ENCODE assay signal across 16 cellular contexts in the genomic region with DNA sequence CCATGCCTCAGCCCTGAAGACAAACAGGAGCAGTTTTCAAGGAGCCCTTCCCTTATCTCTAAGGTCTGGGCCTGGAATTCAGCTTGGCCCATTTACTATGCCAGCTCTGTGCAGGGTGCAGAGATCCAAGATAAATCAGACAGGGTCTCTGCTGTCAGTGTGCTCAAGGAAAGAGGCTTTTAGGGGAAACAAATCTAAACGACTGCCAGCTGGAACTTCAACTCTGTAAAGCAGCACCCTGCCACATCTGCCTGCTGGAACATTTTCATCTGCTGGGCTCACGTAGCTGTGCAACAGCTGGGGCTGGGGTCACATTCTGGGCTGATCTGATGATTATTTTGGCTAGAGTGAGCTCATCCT. TPM values are rescaled to one million over a fixed set of nuclear protein-coding genes. Genes with fewer than 3 reads are reported as not detected.
DNase-seq lines count a peak whose midpoint lies in the region; ATAC-seq and TF ChIP-seq lines count a peak whose summit lies in the region.
"Had no signal": no experiment of that assay in that cellular context is flagged by ENCODE, and none has a peak within 500 bp of the region (broad histone marks: within the 10 kb centered on the region; RNA-seq: fewer than 3 reads in every experiment).

No MANE protein-coding gene starts in this region.

- H3K27me3 ChIP-seq in right atrium auricular region, result no peaks in the 10 kb centered on the region
- no peaks in the 10 kb centered on the region for H3K27me3 ChIP-seq in upper lobe of left lung

- peaks cover 27% of the 10 kb centered on the region for H3K4me1 Mint-ChIP-seq in mesothelial cell of epicardium
- peaks cover 9% of the 10 kb centered on the region for H3K4me1 Mint-ChIP-seq in activated T-helper 17 cell treated with anti-CD3 and anti-CD28 coated beads, Interleukin-2, amount 50 U/mL, for 72 hours

- no peaks in the 10 kb centered on the region for H3K36me3 ChIP-seq in right atrium auricular region
- no peaks in the 10 kb centered on the region for H3K36me3 ChIP-seq in upper lobe of left lung

- H3K27ac ChIP-seq in right atrium auricular region (no peak overlapping the region), upper lobe of left lung (peak overlapping the region; percentile 66 to 77 (median 74))
- H3K27ac ChIP-seq: 22Rv1 had no signal

- no peak for TF ChIP-seq CTCF in right atrium auricular region (IDR thresholded peaks at IDR 0.05)
- TF ChIP-seq CTCF in fibroblast of pulmonary artery (IDR thresholded peaks at IDR 0.05; ENCODE audit: low read length, missing control alignments), result no peak
- TF ChIP-seq CTCF in mesothelial cell of epicardium (IDR thresholded peaks at IDR 0.05; ENCODE audit: unreplicated experiment), result no peak
- no peak for TF ChIP-seq CTCF in upper lobe of left lung (IDR thresholded peaks at IDR 0.05)

- H3K4me3 Mint-ChIP-seq in mesothelial cell of epicardium, result no peak overlapping the region
- no peak overlapping the region for H3K4me3 Mint-ChIP-seq in activated T-helper 17 cell treated with anti-CD3 and anti-CD28 coated beads, Interleukin-2, amount 50 U/mL, for 72 hours
- H3K4me3 Mint-ChIP-seq: activated naive CD8-positive, alpha-beta T cell treated with anti-CD3 and anti-CD28 coated beads, Interleukin-2, amount 50 U/mL, for 24 hours; WTC11 had no signal

- no peak for DNase-seq in Right ventricle myocardium inferior (ENCODE audit: missing footprints)
- no peak for DNase-seq in right atrium auricular region (ENCODE audit: low spot score)
- DNase-seq in fibroblast of pulmonary artery (ENCODE audit: low read depth), result peak; percentile 23
- DNase-seq in mesothelial cell of epicardium (ENCODE audit: low spot score in 2 of 2, unreplicated experiment in 2 of 2), result no peak
- no peak for DNase-seq in upper lobe of left lung
- no peak for DNase-seq in GM03348 (ENCODE audit: low spot score)
- DNase-seq in NOMO-1 (lab: John Stamatoyannopoulos, UW; ENCODE audit: unreplicated experiment in 2 of 2), result no peak
- DNase-seq: activated CD8-positive, alpha-beta memory T cell treated with anti-CD3 and anti-CD28 coated beads, Interleukin-2, amount 50 U/mL, for 4 hours; activated naive CD8-positive, alpha-beta T cell treated with anti-CD3 and anti-CD28 coated beads, Interleukin-2, amount 50 U/mL, for 24 hours; Karpas-422; midbrain; NCI-H2029; trophoblast cell had no signal

- ATAC-seq in Right ventricle myocardium inferior (peak; percentile 18), upper lobe of left lung (ENCODE audit: low FRiP score in 2 of 2) (peak in 1 of 2 donors; percentile 23)
- ATAC-seq in activated T-helper 17 cell treated with anti-CD3 and anti-CD28 coated beads, Interleukin-2, amount 50 U/mL, for 72 hours (replicated peaks), result no peak
- ATAC-seq: activated naive CD8-positive, alpha-beta T cell treated with anti-CD3 and anti-CD28 coated beads, Interleukin-2, amount 50 U/mL, for 24 hours; WTC11 had no signal

- H3K9me3 Mint-ChIP-seq in mesothelial cell of epicardium, result peaks cover 4% of the 10 kb centered on the region
- H3K9me3 Mint-ChIP-seq in activated T-helper 17 cell treated with anti-CD3 and anti-CD28 coated beads, Interleukin-2, amount 50 U/mL, for 72 hours, result no peaks in the 10 kb centered on the region

- 14 to 25% methylated on average over 2 of the region's 2 CpGs for WGBS in upper lobe of left lung, 2 donors

- H3K36me3 Mint-ChIP-seq in mesothelial cell of epicardium, result no peaks in the 10 kb centered on the region
- no peaks in the 10 kb centered on the region for H3K36me3 Mint-ChIP-seq in activated T-helper 17 cell treated with anti-CD3 and anti-CD28 coated beads, Interleukin-2, amount 50 U/mL, for 72 hours (ENCODE audit: low read depth)
- H3K36me3 Mint-ChIP-seq: WTC11 had no signal

- intact Hi-C loops in Right ventricle myocardium inferior (cut with DNase I), result no loop called here

- no peak for TF ChIP-seq POLR2A in upper lobe of left lung (IDR thresholded peaks at IDR 0.05)

- peak overlapping the region; percentile 80 for H3K27ac Mint-ChIP-seq in mesothelial cell of epicardium
- H3K27ac Mint-ChIP-seq in activated T-helper 17 cell treated with anti-CD3 and anti-CD28 coated beads, Interleukin-2, amount 50 U/mL, for 72 hours, result no peak overlapping the region
- H3K27ac Mint-ChIP-seq: activated naive CD8-positive, alpha-beta T cell treated with anti-CD3 and anti-CD28 coated beads, Interleukin-2, amount 50 U/mL, for 24 hours; WTC11 had no signal

- TF ChIP-seq EP300 in upper lobe of left lung (IDR thresholded peaks at IDR 0.05), result no peak

- peaks cover 0 to 16% of the 10 kb centered on the region in 2 donors for H3K4me1 ChIP-seq in right atrium auricular region
- H3K4me1 ChIP-seq in upper lobe of left lung, result peaks cover 18 to 44% (median 32%) of the 10 kb centered on the region in 4 donors

- H3K9me3 ChIP-seq in right atrium auricular region (no peaks in the 10 kb centered on the region), upper lobe of left lung (no peaks in the 10 kb centered on the region)

- H3K27me3 Mint-ChIP-seq in mesothelial cell of epicardium (ENCODE audit: low read depth), result peaks cover 2% of the 10 kb centered on the region
- peaks cover 7% of the 10 kb centered on the region for H3K27me3 Mint-ChIP-seq in activated T-helper 17 cell treated with anti-CD3 and anti-CD28 coated beads, Interleukin-2, amount 50 U/mL, for 72 hours

- no peak overlapping the region for H3K4me3 ChIP-seq in right atrium auricular region
- H3K4me3 ChIP-seq in fibroblast of pulmonary artery (replicated peaks; ENCODE audit: low read depth, low read length), result no peak overlapping the region
- H3K4me3 ChIP-seq in upper lobe of left lung, result no peak overlapping the region

RNA-seq across cellular contexts. Expression of a gene that starts 19.8 kb away (rescaled TPM):
- total RNA-seq in Right ventricle myocardium inferior (2.9 TPM), right atrium auricular region (under 1 TPM in 1 of 2 donors, not detected in 1; 0.78 TPM), mesothelial cell of epicardium (1.0 to 1.3 TPM (median 1.2 TPM) in 3 replicates), upper lobe of left lung (100 to 1,000 TPM in 1 of 6 donors, 10 to 100 TPM in 5; 31.8 to 122 (median 57.7) TPM)
- under 1 TPM in 1 of 2 donors, not detected in 1; 0.35 TPM for total RNA-seq in activated T-helper 17 cell treated with anti-CD3 and anti-CD28 coated beads, Interleukin-2, amount 50 U/mL, for 72 hours

Comparison
In these comparisons a context has a peak if more than half of its experiments do, and no peak if none do; other contexts are left out.
1. H3K27ac ChIP-seq: peak in upper lobe of left lung (4 of 4); none in right atrium auricular region (0 of 2).